8 cellular contexts compared by ENCODE assay signal in the genomic region with DNA sequence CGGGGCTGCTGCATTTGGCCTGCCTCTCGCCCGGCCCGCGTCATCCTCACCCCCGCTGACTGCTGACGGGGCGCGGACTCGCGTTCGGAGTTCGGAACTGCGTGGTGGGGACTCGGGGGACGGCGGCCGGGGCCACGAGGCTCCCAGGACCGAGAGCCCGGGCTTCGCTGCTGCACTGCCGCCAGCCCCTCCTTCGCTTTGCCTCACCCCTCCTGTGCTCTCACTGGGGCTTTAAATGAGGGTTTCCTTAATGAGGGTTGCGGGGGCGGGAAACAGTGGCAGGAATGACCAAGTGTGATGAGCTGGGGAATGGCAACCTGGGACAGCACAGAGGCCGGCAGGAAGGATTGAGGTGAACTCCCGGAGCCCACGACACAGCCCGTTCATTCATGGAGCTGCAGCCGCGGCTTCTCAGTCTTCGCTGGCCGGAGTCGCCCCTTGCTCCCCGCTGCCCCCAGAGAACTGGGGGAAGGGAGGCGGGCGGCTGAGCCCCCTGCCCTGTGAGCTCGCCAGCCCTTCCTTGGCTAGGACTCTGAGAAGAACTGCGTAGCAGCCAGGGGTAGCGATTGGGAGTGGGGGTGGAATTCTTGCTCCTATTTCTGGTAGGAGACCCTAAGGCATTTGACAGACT. TPM values are rescaled to one million over a fixed set of nuclear protein-coding genes. Genes with fewer than 3 reads are reported as not detected.
A peak's percentile ranks its signal among the peaks of the same experiment; 100 is the strongest.
DNase-seq lines count a peak whose midpoint lies in the region; ATAC-seq and TF ChIP-seq lines count a peak whose summit lies in the region.

No MANE protein-coding gene starts in this region.

- no peak overlapping the region for H3K27ac Mint-ChIP-seq in activated T-helper 2 cell treated with anti-CD3 and anti-CD28 coated beads, Interferon-gamma antibody, Interleukin-2, Interleukin-4, amounts not matched to agents 10 μg/mL and 5 μg/mL and 100 μg/mL, durations not matched to agents 14 hours and 24 hours and 36 hours

- no peaks in the 10 kb centered on the region for H3K9me3 ChIP-seq in gastroesophageal sphincter
- H3K9me3 ChIP-seq in prostate gland, result no peaks in the 10 kb centered on the region

- TF ChIP-seq EP300 in gastroesophageal sphincter (IDR thresholded peaks at IDR 0.05), result no peak

- no CpG with 5 or more reads among the region's 41 CpGs for WGBS in gastroesophageal sphincter (ENCODE audit: low coverage in 1 of 2), 2 donors
- WGBS in prostate gland, result 18% methylated on average over 41 of the region's 41 CpGs

- H3K4me1 Mint-ChIP-seq in activated T-helper 2 cell treated with anti-CD3 and anti-CD28 coated beads, Interferon-gamma antibody, Interleukin-2, Interleukin-4, amounts not matched to agents 10 μg/mL and 5 μg/mL and 100 μg/mL, durations not matched to agents 14 hours and 24 hours and 36 hours (ENCODE audit: low read depth), result peaks cover 3% of the 10 kb centered on the region

- H3K36me3 ChIP-seq in gastroesophageal sphincter (peaks cover 0 to 11% of the 10 kb centered on the region in 2 donors), prostate gland (no peaks in the 10 kb centered on the region)

- H3K27ac ChIP-seq in gastroesophageal sphincter (peak overlapping the region in 2 of 4 donors; percentile 24 to 59), prostate gland (no peak overlapping the region)

- H3K27me3 ChIP-seq in gastroesophageal sphincter (peaks cover 27% of the 10 kb centered on the region), prostate gland (replicated peaks; ENCODE audit: insufficient read depth) (no peaks in the 10 kb centered on the region)

- no peak for DNase-seq in prostate gland (ENCODE audit: low spot score)
- DNase-seq in A172 (ENCODE audit: low spot score), result no peak
- DNase-seq in activated T-helper 2 cell treated with anti-CD3 and anti-CD28 coated beads, Interferon-gamma antibody, Interleukin-2, Interleukin-4, amounts not matched to agents 10 μg/mL and 5 μg/mL and 100 μg/mL, durations not matched to agents 14 hours and 24 hours and 36 hours (ENCODE audit: low spot score), result no peak
- DNase-seq in NCI-H187 (lab: John Stamatoyannopoulos, UW), result no peak

- no peaks in the 10 kb centered on the region for H3K9me3 Mint-ChIP-seq in activated T-helper 2 cell treated with anti-CD3 and anti-CD28 coated beads, Interferon-gamma antibody, Interleukin-2, Interleukin-4, amounts not matched to agents 10 μg/mL and 5 μg/mL and 100 μg/mL, durations not matched to agents 14 hours and 24 hours and 36 hours

- H3K27me3 Mint-ChIP-seq in activated T-helper 2 cell treated with anti-CD3 and anti-CD28 coated beads, Interferon-gamma antibody, Interleukin-2, Interleukin-4, amounts not matched to agents 10 μg/mL and 5 μg/mL and 100 μg/mL, durations not matched to agents 14 hours and 24 hours and 36 hours (ENCODE audit: low read depth), result peaks cover 20% of the 10 kb centered on the region

- TF ChIP-seq CTCF in WI38 (IDR thresholded peaks at IDR 0.05; ENCODE audit: low read depth, low read length) (no peak), gastroesophageal sphincter (IDR thresholded peaks at IDR 0.05) (no peak), prostate gland (IDR thresholded peaks at IDR 0.05) (no peak)

- H3K4me1 ChIP-seq in gastroesophageal sphincter, result peaks cover 0 to 26% (median 8%) of the 10 kb centered on the region in 3 donors
- H3K4me1 ChIP-seq in prostate gland (replicated peaks), result peaks cover 7% of the 10 kb centered on the region

- H3K4me3 ChIP-seq in GM08714 (ENCODE audit: low read length) (peak overlapping the region; percentile 23; the same call in 1 of the 2 replicates), WI38 (ENCODE audit: low read depth, low read length) (peak overlapping the region; percentile 44), gastroesophageal sphincter (peak overlapping the region; percentile 39 to 62), prostate gland (peak overlapping the region; percentile 35 to 38)

- TF ChIP-seq POLR2A in gastroesophageal sphincter (IDR thresholded peaks at IDR 0.05) (no peak), prostate gland (IDR thresholded peaks at IDR 0.05) (no peak)

- intact Hi-C loops in prostate gland (cut with DNase I), result loop anchor here (10.0 kb wide), 2 partner anchors 172 to 448 kb away; a partner anchor contains a TSS
- intact Hi-C loops in activated T-helper 2 cell treated with anti-CD3 and anti-CD28 coated beads, Interferon-gamma antibody, Interleukin-2, Interleukin-4, amounts not matched to agents 10 μg/mL and 5 μg/mL and 100 μg/mL, durations not matched to agents 14 hours and 24 hours and 36 hours (cut with micrococcal nuclease), result loop anchor here (5.0 kb wide), 1 partner anchor 175 kb away; no protein-coding TSS in a partner anchor

- ATAC-seq in gastroesophageal sphincter, result peak; percentile 4
- no peak for ATAC-seq in HG03354 (IDR thresholded peaks at IDR 0.05; ENCODE audit: poor library complexity, severe bottlenecking, unreplicated experiment)

- no peak overlapping the region for H3K4me3 Mint-ChIP-seq in activated T-helper 2 cell treated with anti-CD3 and anti-CD28 coated beads, Interferon-gamma antibody, Interleukin-2, Interleukin-4, amounts not matched to agents 10 μg/mL and 5 μg/mL and 100 μg/mL, durations not matched to agents 14 hours and 24 hours and 36 hours (ENCODE audit: low read depth)

- peaks cover 28% of the 10 kb centered on the region for H3K36me3 Mint-ChIP-seq in activated T-helper 2 cell treated with anti-CD3 and anti-CD28 coated beads, Interferon-gamma antibody, Interleukin-2, Interleukin-4, amounts not matched to agents 10 μg/mL and 5 μg/mL and 100 μg/mL, durations not matched to agents 14 hours and 24 hours and 36 hours (ENCODE audit: low read depth)

RNA-seq across cellular contexts. Expression of a gene that starts 1.5 kb away (rescaled TPM):
- total RNA-seq in gastroesophageal sphincter (1 to 10 TPM in 1 of 4 donors, under 1 TPM in 2, not detected in 1; 0.39 to 1.9 (median 0.82) TPM), prostate gland (1 to 10 TPM in 1 of 2 donors, under 1 TPM in 1; 0.23 to 5.7 TPM)
- total RNA-seq in A172 (2014; rRNA removed; shearing (Covaris generic)), result 0.34 and 0.50 TPM in 2 replicates
- total RNA-seq in activated T-helper 2 cell treated with anti-CD3 and anti-CD28 coated beads, Interferon-gamma antibody, Interleukin-2, Interleukin-4, amounts not matched to agents 10 μg/mL and 5 μg/mL and 100 μg/mL, durations not matched to agents 14 hours and 24 hours and 36 hours, result 0.16 TPM in 1 of 2 replicates, not detected in the other
